Comparison of ENCODE assay signal across 19 cellular contexts in genomic region chr22:39256186-39256552, GRCh38. TPM values are rescaled to one million over a fixed set of nuclear protein-coding genes. Genes with fewer than 3 reads are reported as not detected.
A peak's percentile ranks its signal among the peaks of the same experiment; 100 is the strongest.
DNase-seq lines count a peak whose midpoint lies in the region; ATAC-seq and TF ChIP-seq lines count a peak whose summit lies in the region.
"Had no signal": no experiment of that assay in that cellular context is flagged by ENCODE, and none has a peak within 500 bp of the region (broad histone marks: within the 10 kb centered on the region; RNA-seq: fewer than 3 reads in every experiment).

No MANE protein-coding gene starts in this region.

- H3K4me1 ChIP-seq in IMR-90 (ENCODE audit: control insufficient read depth, insufficient read depth, low read length) (peaks cover 32% of the 10 kb centered on the region), SK-N-SH (ENCODE audit: control insufficient read depth in 1 of 2, insufficient read depth in 2 of 2, low read depth in 1 of 2, low read length in 1 of 2) (peaks cover 5 to 8% of the 10 kb centered on the region in 2 experiments; a peak in 2 of 4 replicates)

- no peak overlapping the region for H3K27ac ChIP-seq in IMR-90 (ENCODE audit: insufficient read depth, low read length)
- no peak overlapping the region for H3K27ac ChIP-seq in SK-N-SH (ENCODE audit: low read depth in 2 of 2, low read length in 1 of 2)
- H3K27ac ChIP-seq: 22Rv1, SJCRH30 had no signal

- no peaks in the 10 kb centered on the region for H3K9me2 ChIP-seq in SK-N-SH

- no peak overlapping the region for H3K23ac ChIP-seq in IMR-90 (ENCODE audit: low read depth, low read length)

- POLR2A ChIA-PET in IMR-90 (lab: Charles Lee; ENCODE audit: unreplicated experiment), result no interaction called here
- POLR2A ChIA-PET in SK-N-SH (lab: Yijun Ruan, JAX), result no interaction called here

- peak overlapping the region; percentile 94 for H3K4ac ChIP-seq in IMR-90 (ENCODE audit: low read depth, low read length)

- H3K79me2 ChIP-seq in SK-N-SH (ENCODE audit: insufficient read depth), result no peaks in the 10 kb centered on the region

- H3F3A ChIP-seq in SK-N-SH (replicated peaks; ENCODE audit: insufficient read depth), result no peaks in the 10 kb centered on the region

- TF ChIP-seq RAD21 in IMR-90 (IDR thresholded peaks at IDR 0.05; ENCODE audit: low read length) (no peak), SK-N-SH (IDR thresholded peaks at IDR 0.05; ENCODE audit: low read length) (no peak)

- H2BK20ac ChIP-seq in IMR-90 (ENCODE audit: low read depth, low read length), result peak overlapping the region; percentile 20; the same call in 1 of the 2 replicates

- peaks cover 20% of the 10 kb centered on the region for H3K9me1 ChIP-seq in IMR-90 (ENCODE audit: insufficient read depth, low read length)

- WGBS in IMR-90 (ENCODE audit: extremely low coverage in 2 of 2, insufficient read length in 1 of 2), 2 experiments, result 100% methylated on average over 6 of the region's 11 CpGs; no CpG with 5 or more reads in 1 of the 2 experiments
- no CpG with 5 or more reads among the region's 11 CpGs for WGBS in SK-N-SH (ENCODE audit: low lambda C conversion rate)

- H2AFZ ChIP-seq in IMR-90 (replicated peaks; ENCODE audit: low read length, poor library complexity), result no peak overlapping the region
- H2AFZ ChIP-seq in SK-N-SH (ENCODE audit: low read depth), result no peak overlapping the region

- intact Hi-C loops in IMR-90 (cut with micrococcal nuclease), result no loop called here
- intact Hi-C loops in dendritic cell treated with granulocyte-macrophage colony-stimulating factor and Interleukin-4, amounts not matched to agents 40 ng/mL and 50 ng/mL, for 4 days (cut with micrococcal nuclease), result no loop called here
- intact Hi-C loops in Right ventricle myocardium superior (cut with DNase I), result no loop called here

- H3K4me1 Mint-ChIP-seq in T-helper 1 cell treated with Interleukin-12 subunit alpha and Interleukin-12 subunit beta and Interleukin-4 antibody, amounts not matched to agents 30 μg/mL and 1 μg/mL, for 36 hours (ENCODE audit: low read depth), result peaks cover 25% of the 10 kb centered on the region
- peaks cover 59% of the 10 kb centered on the region for H3K4me1 Mint-ChIP-seq in dendritic cell treated with granulocyte-macrophage colony-stimulating factor and Interleukin-4, amounts not matched to agents 40 ng/mL and 50 ng/mL, for 4 days (ENCODE audit: low read depth)
- H3K4me1 Mint-ChIP-seq in stimulated activated effector memory CD8-positive, alpha-beta T cell treated with anti-CD3 and anti-CD28 coated beads, Interleukin-12 subunit alpha, Interleukin-12 subunit beta, amount 100 ng/mL, for 72 hours, result peaks cover 33% of the 10 kb centered on the region

- in situ Hi-C loops in IMR-90 (cut with MboI; ENCODE audit: low sequenced_read_pairs), result no loop called here

- peak overlapping the region; percentile 23; the same call in 1 of the 2 replicates for H4K91ac ChIP-seq in IMR-90 (ENCODE audit: insufficient read depth, low read depth, low read length)

- H3K4me2 ChIP-seq in IMR-90 (ENCODE audit: low read depth, low read length) (no peak overlapping the region), SK-N-SH (no peak overlapping the region)

- BruUV-seq in IMR-90 (replicated peaks; lab: Mats Ljungman, UMichigan), result no TSS peak

- peak overlapping the region; percentile 98 for H2BK120ac ChIP-seq in IMR-90 (ENCODE audit: low read depth, low read length)

- no peak overlapping the region for H4K5ac ChIP-seq in IMR-90 (ENCODE audit: low read depth, low read length)

- no peak overlapping the region for H3K56ac ChIP-seq in IMR-90 (ENCODE audit: extremely low read depth, insufficient read depth, low read length)

- peaks cover 9% of the 10 kb centered on the region for H3K27me3 Mint-ChIP-seq in T-helper 1 cell treated with Interleukin-12 subunit alpha and Interleukin-12 subunit beta and Interleukin-4 antibody, amounts not matched to agents 30 μg/mL and 1 μg/mL, for 36 hours (ENCODE audit: low read depth)
- H3K27me3 Mint-ChIP-seq in dendritic cell treated with granulocyte-macrophage colony-stimulating factor and Interleukin-4, amounts not matched to agents 40 ng/mL and 50 ng/mL, for 4 days, result peaks cover 53% of the 10 kb centered on the region

- no peaks in the 10 kb centered on the region for H3K36me3 ChIP-seq in IMR-90 (ENCODE audit: control insufficient read depth, insufficient read depth, low read length)
- H3K36me3 ChIP-seq in SK-N-SH (replicated peaks in 1 of 2; ENCODE audit: control insufficient read depth in 1 of 2, insufficient read depth in 2 of 2, low read length in 1 of 2), result no peaks in the 10 kb centered on the region
- H3K36me3 ChIP-seq: SJCRH30 had no signal

- DNase-seq in T-helper 1 cell, result no peak
- DNase-seq in IMR-90, result no peak
- DNase-seq in stimulated activated effector memory CD8-positive, alpha-beta T cell treated with anti-CD3 and anti-CD28 coated beads, Interleukin-12 subunit alpha, Interleukin-12 subunit beta, amount 100 ng/mL, for 72 hours (ENCODE audit: low spot score in 2 of 2), result no peak
- no peak for DNase-seq in SK-N-SH
- no peak for DNase-seq in GM19240 (ENCODE audit: insufficient read length, low spot score)
- no peak for DNase-seq in Right ventricle myocardium superior
- DNase-seq: DND-41, H9, KBM-7, NCI-H1694 treated with DMSO at 0.1 percent for 48 hours, NCI-H2107, NCI-H510A, NCI-H748 treated with DMSO at 0.1 percent for 48 hours, OCI-M1, SJCRH30 had no signal

- H3K27ac Mint-ChIP-seq in T-helper 1 cell treated with Interleukin-12 subunit alpha and Interleukin-12 subunit beta and Interleukin-4 antibody, amounts not matched to agents 30 μg/mL and 1 μg/mL, for 36 hours, result peak overlapping the region; percentile 75
- H3K27ac Mint-ChIP-seq in dendritic cell treated with granulocyte-macrophage colony-stimulating factor and Interleukin-4, amounts not matched to agents 40 ng/mL and 50 ng/mL, for 4 days, result peak overlapping the region; percentile 76
- H3K27ac Mint-ChIP-seq in stimulated activated effector memory CD8-positive, alpha-beta T cell treated with anti-CD3 and anti-CD28 coated beads, Interleukin-12 subunit alpha, Interleukin-12 subunit beta, amount 100 ng/mL, for 72 hours, result peak overlapping the region; percentile 98

- ATAC-seq in IMR-90 (ENCODE audit: low read depth) (no peak), Right ventricle myocardium superior (ENCODE audit: poor library complexity) (no peak)
- no peak for ATAC-seq in stimulated activated effector memory CD8-positive, alpha-beta T cell treated with anti-CD3 and anti-CD28 coated beads, Interleukin-12 subunit alpha, Interleukin-12 subunit beta, amount 100 ng/mL, for 72 hours

- TF ChIP-seq POLR2A in IMR-90 (IDR thresholded peaks at IDR 0.05; ENCODE audit: low read depth, low read length), result no peak

- no peak overlapping the region for H3K9ac ChIP-seq in IMR-90 (ENCODE audit: low read depth, low read length)
- H3K9ac ChIP-seq in SK-N-SH, result no peak overlapping the region

- H3K27me3 ChIP-seq in IMR-90 (ENCODE audit: control insufficient read depth, insufficient read depth, low read length), result no peaks in the 10 kb centered on the region
- no peaks in the 10 kb centered on the region for H3K27me3 ChIP-seq in SK-N-SH (ENCODE audit: insufficient read depth)

- H3K9me3 ChIP-seq in IMR-90 (ENCODE audit: control insufficient read depth, insufficient read depth, low read length) (peaks cover 3% of the 10 kb centered on the region), SK-N-SH (no peaks in the 10 kb centered on the region)
- H3K9me3 ChIP-seq: SJCRH30 had no signal

- H3K4me3 Mint-ChIP-seq in T-helper 1 cell treated with Interleukin-12 subunit alpha and Interleukin-12 subunit beta and Interleukin-4 antibody, amounts not matched to agents 30 μg/mL and 1 μg/mL, for 36 hours, result no peak overlapping the region
- no peak overlapping the region for H3K4me3 Mint-ChIP-seq in dendritic cell treated with granulocyte-macrophage colony-stimulating factor and Interleukin-4, amounts not matched to agents 40 ng/mL and 50 ng/mL, for 4 days
- H3K4me3 Mint-ChIP-seq in stimulated activated effector memory CD8-positive, alpha-beta T cell treated with anti-CD3 and anti-CD28 coated beads, Interleukin-12 subunit alpha, Interleukin-12 subunit beta, amount 100 ng/mL, for 72 hours, result no peak overlapping the region
- H3K4me3 Mint-ChIP-seq: H9 had no signal

- H3K9me3 Mint-ChIP-seq in T-helper 1 cell treated with Interleukin-12 subunit alpha and Interleukin-12 subunit beta and Interleukin-4 antibody, amounts not matched to agents 30 μg/mL and 1 μg/mL, for 36 hours, result peaks cover 3% of the 10 kb centered on the region
- peaks cover 6% of the 10 kb centered on the region for H3K9me3 Mint-ChIP-seq in dendritic cell treated with granulocyte-macrophage colony-stimulating factor and Interleukin-4, amounts not matched to agents 40 ng/mL and 50 ng/mL, for 4 days
- no peaks in the 10 kb centered on the region for H3K9me3 Mint-ChIP-seq in stimulated activated effector memory CD8-positive, alpha-beta T cell treated with anti-CD3 and anti-CD28 coated beads, Interleukin-12 subunit alpha, Interleukin-12 subunit beta, amount 100 ng/mL, for 72 hours

- no peak overlapping the region; a peak in 1 of 4 replicates for H4K8ac ChIP-seq in IMR-90 (ENCODE audit: low read depth in 2 of 2, low read length in 2 of 2)

- H2BK5ac ChIP-seq in IMR-90 (ENCODE audit: low read depth, low read length, poor library complexity, severe bottlenecking), result no peak overlapping the region

- H2BK15ac ChIP-seq in IMR-90 (ENCODE audit: low read depth, low read length), result 0 out of 3 replicates have a peak overlapping the region, but pooled peaks have one; percentile 70

- H4K20me1 ChIP-seq in IMR-90 (ENCODE audit: insufficient read depth, low read length) (no peaks in the 10 kb centered on the region), SK-N-SH (ENCODE audit: insufficient read depth) (no peaks in the 10 kb centered on the region)

- H3K4me3 ChIP-seq in IMR-90 (ENCODE audit: insufficient read depth, low read depth, low read length) (no peak overlapping the region), SK-N-SH (ENCODE audit: low read depth in 2 of 2, low read length in 1 of 2) (no peak overlapping the region)
- H3K4me3 ChIP-seq: SJCRH30 had no signal

- H3K79me1 ChIP-seq in IMR-90 (ENCODE audit: low read depth in 1 of 2, low read length in 2 of 2), result peaks cover 0 to 18% of the 10 kb centered on the region in 2 experiments; a peak in 1 of 4 replicates

- no peak for TF ChIP-seq EP300 in SK-N-SH (IDR thresholded peaks at IDR 0.05; ENCODE audit: borderline replicate concordance in 1 of 2, low read depth in 1 of 2, low read length in 1 of 2)

- peak overlapping the region; percentile 48 for H2AK9ac ChIP-seq in IMR-90 (replicated peaks; ENCODE audit: low read depth, low read length, poor library complexity)

- CTCF ChIA-PET in IMR-90 (lab: Yijun Ruan, JAX), result no interaction called here
- CTCF ChIA-PET in SK-N-SH (lab: Yijun Ruan, JAX), result no interaction called here

- dilution Hi-C loops in IMR-90 (cut with HindIII; ENCODE audit: low sequenced_read_pairs, unreplicated experiment), result no loop called here

- no peaks in the 10 kb centered on the region for H3K36me3 Mint-ChIP-seq in T-helper 1 cell treated with Interleukin-12 subunit alpha and Interleukin-12 subunit beta and Interleukin-4 antibody, amounts not matched to agents 30 μg/mL and 1 μg/mL, for 36 hours (ENCODE audit: low read depth)
- H3K36me3 Mint-ChIP-seq in dendritic cell treated with granulocyte-macrophage colony-stimulating factor and Interleukin-4, amounts not matched to agents 40 ng/mL and 50 ng/mL, for 4 days (ENCODE audit: low read depth), result peaks cover 6% of the 10 kb centered on the region
- peaks cover 12% of the 10 kb centered on the region for H3K36me3 Mint-ChIP-seq in stimulated activated effector memory CD8-positive, alpha-beta T cell treated with anti-CD3 and anti-CD28 coated beads, Interleukin-12 subunit alpha, Interleukin-12 subunit beta, amount 100 ng/mL, for 72 hours

- 0 out of 2 replicates have a peak overlapping the region, but pooled peaks have one; percentile 32 for H3K14ac ChIP-seq in IMR-90 (replicated peaks; ENCODE audit: low read depth, low read length)

- TF ChIP-seq CTCF in IMR-90 (conservative IDR thresholded peaks at IDR 0.05; ENCODE audit: low read depth, low read length) (no peak), SK-N-SH (IDR thresholded peaks at IDR 0.05) (no peak)

- no peak overlapping the region for H3K18ac ChIP-seq in IMR-90 (ENCODE audit: low read depth, low read length)

- peak overlapping the region; percentile 32; the same call in 1 of the 2 replicates for H2AK5ac ChIP-seq in IMR-90 (ENCODE audit: low read depth, low read length)

RNA-seq across cellular contexts. Expression of gene PDGFB, which starts 11.4 kb away (rescaled TPM):
- total RNA-seq in IMR-90 (2012; rRNA removed), result not detected in 2 replicates
- polyA plus RNA-seq in IMR-90 (2012; rRNA removed), result 0.07 and 0.09 TPM in 2 replicates
- polyA plus RNA-seq in IMR-90 (2012; cell fraction: cytosol; rRNA removed), result 0.09 and 0.10 TPM in 2 replicates
- polyA plus RNA-seq in IMR-90 (2012; cell fraction: nucleus; rRNA removed; ENCODE audit: low replicate concordance), result 0.06 and 0.09 TPM in 2 replicates
- 0.19 and 0.44 TPM in 2 replicates for polyA plus RNA-seq in SK-N-SH (2012; rRNA removed)
- 0.06 and 0.16 TPM in 2 replicates for polyA plus RNA-seq in SK-N-SH (2012; cell fraction: cytosol; rRNA removed)
- 0.11 and 0.16 TPM in 2 replicates for polyA plus RNA-seq in SK-N-SH (2012; cell fraction: nucleus; rRNA removed)
- total RNA-seq in Right ventricle myocardium superior, result 16.2 TPM
- polyA plus RNA-seq: CD14-positive monocyte had no signal

Comparison
In these comparisons a context has a peak if more than half of its experiments do, and no peak if none do; other contexts are left out.
1. RNA of gene PDGFB, which starts 11.4 kb away (total RNA-seq): 16.2 TPM in Right ventricle myocardium superior (single experiment); not detected in IMR-90; every median in the first group is over 10 times any median in the second.
2. Peak in every context shown above with its lines, with median percentiles within 50 percentile points of each other: H3K27ac Mint-ChIP-seq.